Comparison of ENCODE assay signal across 8 cellular contexts in the genomic region with DNA sequence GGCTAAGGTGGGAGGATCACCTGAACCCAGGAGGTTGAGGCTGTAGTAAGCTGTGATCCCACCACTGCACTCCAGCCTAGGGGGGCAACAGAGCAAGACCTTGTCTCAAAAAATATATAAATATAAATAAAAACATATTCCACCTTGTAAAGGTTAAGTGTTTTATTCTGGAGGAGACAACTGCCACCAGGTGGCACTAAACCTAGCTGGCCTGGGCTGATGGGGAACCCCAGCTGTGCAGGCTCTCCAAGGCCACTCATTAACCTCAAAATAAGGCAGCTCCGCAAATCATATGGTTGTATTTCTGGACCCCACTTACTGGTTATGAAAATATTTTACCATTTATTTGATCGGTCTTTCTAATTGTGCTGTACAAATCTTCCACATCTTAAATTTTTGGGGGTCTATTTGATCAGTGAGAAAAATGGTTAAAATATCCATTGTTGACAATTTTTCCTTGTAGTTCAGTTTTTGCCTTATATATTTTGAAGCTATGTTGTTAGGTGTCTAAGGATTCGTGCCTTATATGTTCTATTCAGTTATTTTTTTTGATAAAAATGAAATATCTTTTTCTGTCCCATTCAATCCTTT.
DNase-seq lines count a peak whose midpoint lies in the region; TF ChIP-seq lines count a peak whose summit lies in the region.

No MANE protein-coding gene starts in this region.

- H3K36me3 ChIP-seq in OCI-LY3 (replicated peaks; ENCODE audit: low read depth, low read length) (no peaks in the 10 kb centered on the region), tibial artery (no peaks in the 10 kb centered on the region)

- H2AFZ ChIP-seq in OCI-LY3 (ENCODE audit: low read depth, low read length) = no peak overlapping the region

- H4K20me1 ChIP-seq in OCI-LY3 (ENCODE audit: insufficient read depth, low read length) = no peaks in the 10 kb centered on the region

- H3K79me2 ChIP-seq in OCI-LY3 (ENCODE audit: low read length) = no peaks in the 10 kb centered on the region

- H3K4me2 ChIP-seq in OCI-LY3 (ENCODE audit: low read length) = no peak overlapping the region

- H3K27ac ChIP-seq in HL-60 (replicated peaks) (no peak overlapping the region), OCI-LY3 (ENCODE audit: low read length) (no peak overlapping the region), tibial artery (no peak overlapping the region)

- H3K9me3 ChIP-seq in OCI-LY3 (ENCODE audit: insufficient read depth, low read length) (no peaks in the 10 kb centered on the region), tibial artery (no peaks in the 10 kb centered on the region)

- H3K4me3 ChIP-seq in HL-60 (replicated peaks; ENCODE audit: insufficient read depth, low read length) = no peak overlapping the region
- H3K4me3 ChIP-seq in OCI-LY3 (ENCODE audit: low read length) = no peak overlapping the region
- H3K4me3 ChIP-seq in tibial artery = no peak overlapping the region

- H3K9ac ChIP-seq in OCI-LY3 (ENCODE audit: low read length) = no peak overlapping the region

- TF ChIP-seq CTCF in HL-60 (IDR thresholded peaks at IDR 0.05; ENCODE audit: insufficient read depth, low read length) (peak; percentile 41), OCI-LY3 (IDR thresholded peaks at IDR 0.05; ENCODE audit: low read depth, low read length) (peak; percentile 63), tibial artery (IDR thresholded peaks at IDR 0.05) (peak; percentile 59 to 74)

- H3K27me3 ChIP-seq in HL-60 (ENCODE audit: insufficient read depth, poor library complexity, severe bottlenecking) = no peaks in the 10 kb centered on the region
- no peaks in the 10 kb centered on the region for H3K27me3 ChIP-seq in OCI-LY3 (ENCODE audit: low read depth, low read length)
- peaks cover 0 to 11% of the 10 kb centered on the region in 2 donors for H3K27me3 ChIP-seq in tibial artery

- peak; percentile 44 for DNase-seq in COLO668 (lab: John Stamatoyannopoulos, UW; ENCODE audit: unreplicated experiment)
- peak in 1 of 2 experiments; percentile 64 for DNase-seq in HL-60 (ENCODE audit: low read depth in 1 of 2, low spot score in 1 of 2)
- DNase-seq in activated T-cell treated with anti-CD3 and anti-CD28 coated beads for 24 hours (ENCODE audit: low read depth) = peak; percentile 57
- DNase-seq in fibroblast of gingiva (ENCODE audit: low read depth) = peak; percentile 53
- DNase-seq in non-pigmented ciliary epithelial cell (ENCODE audit: low read depth) = peak; percentile 23
- DNase-seq in tibial artery = peak in 1 of 2 donors; percentile 57
- DNase-seq in NCI-H446 treated with DMSO at 0.1 percent for 48 hours (lab: John Stamatoyannopoulos, UW) = no peak

- intact Hi-C loops in tibial artery (cut with DNase I; ENCODE audit: low total_unique reads) = loop anchor here (5.0 to 10.0 kb wide), 3 partner anchors 103 to 256 kb away; a partner anchor contains a TSS

- H3K4me1 ChIP-seq in OCI-LY3 (ENCODE audit: low read length) (peaks cover 18% of the 10 kb centered on the region), tibial artery (no peaks in the 10 kb centered on the region)
